In genomic region chrX:28880136-28880535, GRCh38 we compare ENCODE assay signal across 16 cellular contexts.
DNase-seq lines count a peak whose midpoint lies in the region; ATAC-seq and TF ChIP-seq lines count a peak whose summit lies in the region.
"Had no signal": no experiment of that assay in that cellular context is flagged by ENCODE, and none has a peak within 500 bp of the region (broad histone marks: within the 10 kb centered on the region; RNA-seq: fewer than 3 reads in every experiment).

No MANE protein-coding gene starts in this region.

- intact Hi-C loops in body of pancreas (cut with DNase I), result no loop called here

- no peak overlapping the region for H3K4me3 ChIP-seq in HUES6 (ENCODE audit: low read depth, low read length)
- H3K4me3 ChIP-seq in astrocyte of the spinal cord (ENCODE audit: low read depth, low read length), result no peak overlapping the region
- H3K4me3 ChIP-seq in fibroblast of the aortic adventitia (ENCODE audit: low read depth, low read length), result no peak overlapping the region
- H3K4me3 ChIP-seq in body of pancreas, result no peak overlapping the region
- no peak overlapping the region for H3K4me3 ChIP-seq in BE2C (ENCODE audit: low read depth, low read length)
- H3K4me3 ChIP-seq: A549 had no signal

- H3K27me3 Mint-ChIP-seq in nephron (ENCODE audit: low read depth), result no peaks in the 10 kb centered on the region
- H3K27me3 Mint-ChIP-seq: IgD-negative memory B cell had no signal

- ATAC-seq in SK-N-SH treated with all-trans-retinoic acid at 6 μM for 48 hours, result no peak
- ATAC-seq in HG03280 (IDR thresholded peaks at IDR 0.05; ENCODE audit: unreplicated experiment), result no peak
- ATAC-seq in body of pancreas, result no peak
- ATAC-seq: A549 had no signal

- H3K4me1 Mint-ChIP-seq in nephron, result peaks cover 21% of the 10 kb centered on the region
- H3K4me1 Mint-ChIP-seq: CD14-positive monocyte, IgD-negative memory B cell had no signal

- H3K9me3 ChIP-seq in HUES6 (ENCODE audit: control insufficient read depth, insufficient read depth, low read depth, low read length), result peaks cover 3% of the 10 kb centered on the region; the same call in 1 of the 2 replicates
- no peaks in the 10 kb centered on the region for H3K9me3 ChIP-seq in body of pancreas
- H3K9me3 ChIP-seq in BE2C, result no peaks in the 10 kb centered on the region
- H3K9me3 ChIP-seq: A549 had no signal

- peaks cover 9% of the 10 kb centered on the region for H3K36me3 Mint-ChIP-seq in nephron (ENCODE audit: low read depth)
- H3K36me3 Mint-ChIP-seq: CD14-positive monocyte, IgD-negative memory B cell had no signal

- no peak overlapping the region for H3K4me3 Mint-ChIP-seq in nephron
- H3K4me3 Mint-ChIP-seq: CD14-positive monocyte, H9, IgD-negative memory B cell had no signal

- H3K27ac Mint-ChIP-seq in nephron, result peak overlapping the region; percentile 23 to 95 (median 83)
- H3K27ac Mint-ChIP-seq: CD14-positive monocyte, H9, IgD-negative memory B cell had no signal

- H3K4me1 ChIP-seq in HUES6 (ENCODE audit: control insufficient read depth, insufficient read depth, low read length), result no peaks in the 10 kb centered on the region
- H3K4me1 ChIP-seq in body of pancreas, result no peaks in the 10 kb centered on the region
- H3K4me1 ChIP-seq in BE2C, result no peaks in the 10 kb centered on the region
- H3K4me1 ChIP-seq: A549 had no signal

- no peaks in the 10 kb centered on the region for H3K36me3 ChIP-seq in HUES6 (ENCODE audit: control insufficient read depth, insufficient read depth, low read length)
- no peaks in the 10 kb centered on the region for H3K36me3 ChIP-seq in body of pancreas (replicated peaks in 1 of 2; ENCODE audit: insufficient read depth in 1 of 2, low read depth in 2 of 2)
- no peaks in the 10 kb centered on the region for H3K36me3 ChIP-seq in BE2C

- DNase-seq in astrocyte of the spinal cord (ENCODE audit: low read depth, low spot score), result peak; percentile 13
- peak; percentile 15 for DNase-seq in fibroblast of the aortic adventitia (ENCODE audit: low read depth)
- no peak for DNase-seq in body of pancreas
- no peak for DNase-seq in BE2C
- DNase-seq: H9, NCI-H1930, NCI-H2171 treated with DMSO at 0.1 percent for 48 hours, NCI-H510A, NCI-H82 had no signal

- H3K27ac ChIP-seq in HUES6 (ENCODE audit: low read depth, low read length) (peak overlapping the region; percentile 14; the same call in 1 of the 2 replicates), body of pancreas (no peak overlapping the region)
- H3K27ac ChIP-seq: A549 had no signal

- H3K9ac ChIP-seq in HUES6 (ENCODE audit: low read length), result no peak overlapping the region

- peaks cover 5% of the 10 kb centered on the region for H3K9me3 Mint-ChIP-seq in nephron

- H3K27me3 ChIP-seq in HUES6 (ENCODE audit: control insufficient read depth, insufficient read depth, low read length), result no peaks in the 10 kb centered on the region; the same call in 1 of the 2 replicates
- no peaks in the 10 kb centered on the region for H3K27me3 ChIP-seq in body of pancreas
- H3K27me3 ChIP-seq in BE2C, result no peaks in the 10 kb centered on the region

- TF ChIP-seq CTCF in astrocyte of the spinal cord (IDR thresholded peaks at IDR 0.05; ENCODE audit: low read depth, low read length) (no peak), fibroblast of the aortic adventitia (IDR thresholded peaks at IDR 0.05; ENCODE audit: insufficient read depth, low read length) (no peak), nephron (IDR thresholded peaks at IDR 0.05; ENCODE audit: unreplicated experiment in 3 of 3) (no peak), body of pancreas (IDR thresholded peaks at IDR 0.05) (no peak), BE2C (IDR thresholded peaks at IDR 0.05; ENCODE audit: low read depth, low read length) (no peak)

- in situ Hi-C loops in astrocyte of the spinal cord (cut with HindIII; ENCODE audit: low sequenced_read_pairs), result no loop called here

- TF ChIP-seq POLR2A in body of pancreas (IDR thresholded peaks at IDR 0.05), result no peak

TF ChIP-seq in SK-N-SH treated with all-trans-retinoic acid at 6 μM for 48 hours, 23 proteins besides CTCF, POLR2A, EP300 and RAD21:
- no peak for TF ChIP-seq BACH2 (CRISPR knock-in tag; IDR thresholded peaks at IDR 0.05; ENCODE audit: borderline replicate concordance)
- no peak for TF ChIP-seq ESRRG (CRISPR knock-in tag; IDR thresholded peaks at IDR 0.05)

Comparison
In these comparisons a context has a peak if more than half of its experiments do, and no peak if none do; other contexts are left out.
1. DNase-seq: peak in astrocyte of the spinal cord (single experiment) and fibroblast of the aortic adventitia (single experiment); none in body of pancreas (0 of 4) and BE2C (single experiment).